ENCODE assay signal across 19 cellular contexts in the genomic region with DNA sequence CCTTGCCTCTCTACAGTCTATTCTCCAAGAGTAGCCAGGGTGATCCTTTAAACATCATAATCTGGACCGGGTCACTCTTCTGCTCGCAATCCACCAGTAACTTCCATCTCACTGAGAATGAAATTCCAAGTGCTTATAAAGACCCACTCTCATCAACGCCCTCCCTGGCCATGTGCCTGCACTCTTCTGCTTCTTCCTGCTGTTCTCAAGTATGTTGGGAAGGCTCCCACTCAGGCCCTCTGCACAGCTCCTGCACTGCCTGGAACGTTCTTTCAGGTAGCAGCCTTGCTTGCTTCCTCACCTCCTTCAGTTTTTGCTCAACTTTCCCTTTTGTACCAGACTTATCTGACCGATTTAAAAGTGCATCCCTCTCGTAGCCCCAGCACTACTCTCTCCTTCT. TPM values are rescaled to one million over a fixed set of nuclear protein-coding genes. Genes with fewer than 3 reads are reported as not detected.
DNase-seq lines count a peak whose midpoint lies in the region; ATAC-seq, FAIRE-seq and TF ChIP-seq lines count a peak whose summit lies in the region.
"Had no signal": no experiment of that assay in that cellular context is flagged by ENCODE, and none has a peak within 500 bp of the region (broad histone marks: within the 10 kb centered on the region; RNA-seq: fewer than 3 reads in every experiment).

No MANE protein-coding gene starts in this region.

- ATAC-seq in activated CD4-positive, alpha-beta T cell treated with anti-CD3 and anti-CD28 coated beads for 36 hours: no peak
- ATAC-seq in T-helper 17 cell (no peak), GM21825 (IDR thresholded peaks at IDR 0.05; ENCODE audit: unreplicated experiment) (no peak)
- ATAC-seq: PC-3 had no signal

- no peaks in the 10 kb centered on the region for H3K27me3 Mint-ChIP-seq in activated CD4-positive, alpha-beta T cell treated with anti-CD3 and anti-CD28 coated beads for 36 hours
- H3K27me3 Mint-ChIP-seq in T-helper 17 cell: no peaks in the 10 kb centered on the region
- H3K27me3 Mint-ChIP-seq in brain: no peaks in the 10 kb centered on the region

- no peaks in the 10 kb centered on the region for H3K27me3 ChIP-seq in spleen (replicated peaks in 1 of 7)
- H3K27me3 ChIP-seq: ascending aorta, SJCRH30 had no signal

- intact Hi-C loops in activated CD4-positive, alpha-beta T cell treated with anti-CD3 and anti-CD28 coated beads for 36 hours (cut with DNase I, micrococcal nuclease): loop anchor here in 1 of 2 experiments (10.0 kb wide), 1 partner anchor 110 kb away; no protein-coding TSS in a partner anchor
- intact Hi-C loops in spleen (cut with DNase I; ENCODE audit: low total_unique reads): no loop called here

- peak overlapping the region in 4 of 8 donors; percentile 31 to 56 (median 42) for H3K27ac ChIP-seq in spleen
- H3K27ac ChIP-seq: ascending aorta, SJCRH30 had no signal

- no peak for TF ChIP-seq CTCF in brain (conservative IDR thresholded peaks at IDR 0.05)
- TF ChIP-seq CTCF in spleen (IDR thresholded peaks at IDR 0.05 in 8 of 11, conservative IDR thresholded peaks at IDR 0.05 in 3 of 11): no peak

- WGBS in spleen, 5 donors: 73 to 88% (median 80%) methylated on average over 6 of the region's 6 CpGs

- H3K36me3 Mint-ChIP-seq in activated CD4-positive, alpha-beta T cell treated with anti-CD3 and anti-CD28 coated beads for 36 hours (ENCODE audit: low read depth): peaks cover 48% of the 10 kb centered on the region
- H3K36me3 Mint-ChIP-seq in T-helper 17 cell (ENCODE audit: low read depth) (peaks cover 19% of the 10 kb centered on the region), brain (peaks cover 58% of the 10 kb centered on the region)

- no peaks in the 10 kb centered on the region for H3K9me3 ChIP-seq in T-helper 17 cell (ENCODE audit: control insufficient read depth, low read length, poor library complexity, severe bottlenecking)
- H3K9me3 ChIP-seq in spleen: no peaks in the 10 kb centered on the region
- H3K9me3 ChIP-seq: ascending aorta, SJCRH30 had no signal

- no peak overlapping the region for H3K4me3 Mint-ChIP-seq in activated CD4-positive, alpha-beta T cell treated with anti-CD3 and anti-CD28 coated beads for 36 hours
- peak overlapping the region; percentile 55 for H3K4me3 Mint-ChIP-seq in T-helper 17 cell
- no peak overlapping the region for H3K4me3 Mint-ChIP-seq in brain

- peaks cover 0 to 99% (median 54%) of the 10 kb centered on the region in 6 donors for H3K36me3 ChIP-seq in spleen

- TF ChIP-seq POLR2A in spleen (IDR thresholded peaks at IDR 0.05): no peak

- peaks cover 0 to 32% (median 20%) of the 10 kb centered on the region in 6 donors for H3K4me1 ChIP-seq in spleen

- POLR2A ChIA-PET in activated CD4-positive, alpha-beta T cell treated with anti-CD3 and anti-CD28 coated beads for 36 hours (lab: Charles Lee): no interaction called here

- no peak for FAIRE-seq in urothelium cell line (lab: Jason Lieb, UNC)
- FAIRE-seq: HepG2 had no signal

- peak overlapping the region; percentile 44 for H3K27ac Mint-ChIP-seq in activated CD4-positive, alpha-beta T cell treated with anti-CD3 and anti-CD28 coated beads for 36 hours
- peak overlapping the region; percentile 96 for H3K27ac Mint-ChIP-seq in T-helper 17 cell
- H3K27ac Mint-ChIP-seq in brain: peak overlapping the region in 3 of 5 experiments; percentile 9 to 35 (median 20)

- H3K4me3 ChIP-seq in spleen: no peak overlapping the region
- H3K4me3 ChIP-seq: ascending aorta, SJCRH30 had no signal

- no peaks in the 10 kb centered on the region for H3K9me3 Mint-ChIP-seq in activated CD4-positive, alpha-beta T cell treated with anti-CD3 and anti-CD28 coated beads for 36 hours (ENCODE audit: low read depth)
- H3K9me3 Mint-ChIP-seq in brain: no peaks in the 10 kb centered on the region

- H3K4me1 Mint-ChIP-seq in activated CD4-positive, alpha-beta T cell treated with anti-CD3 and anti-CD28 coated beads for 36 hours: peaks cover 46% of the 10 kb centered on the region
- peaks cover 32% of the 10 kb centered on the region for H3K4me1 Mint-ChIP-seq in T-helper 17 cell
- no peaks in the 10 kb centered on the region for H3K4me1 Mint-ChIP-seq in brain

- DNase-seq in activated CD4-positive, alpha-beta T cell treated with anti-CD3 and anti-CD28 coated beads for 36 hours: no peak
- no peak for DNase-seq in activated CD4-positive, alpha-beta T cell treated with anti-CD3 and anti-CD28 coated beads for 48 hours
- DNase-seq in T-helper 17 cell (no peak), spleen (peak; percentile 44), urothelium cell line (ENCODE audit: low spot score) (no peak), midbrain (lab: John Stamatoyannopoulos, UW) (no peak)
- DNase-seq: activated CD4-positive, alpha-beta T cell treated with anti-CD3 and anti-CD28 coated beads for 4 hours; DMS53; islet precursor cell; NCI-H1436; NCI-H774; SJCRH30; stimulated activated CD4-positive, alpha-beta T cell treated with anti-CD3 and anti-CD28 coated beads, Interleukin-2, amount 100 ng/mL, for 48 hours; T1000 had no signal

- CTCF ChIA-PET in activated CD4-positive, alpha-beta T cell treated with anti-CD3 and anti-CD28 coated beads for 36 hours (lab: Charles Lee): interaction anchor here (1.0 to 14.5 kb wide), 3 partner anchors 15 to 342 kb away, joined by 3 to 304 read pairs (median 44); no protein-coding TSS in a partner anchor

RNA-seq across cellular contexts. Expression of a gene that starts 44.4 kb away (rescaled TPM):
- total RNA-seq in activated CD4-positive, alpha-beta T cell treated with anti-CD3 and anti-CD28 coated beads for 36 hours: 100 to 1,000 TPM in 1 of 2 experiments, 10 to 100 TPM in 1; 87.7 to 104 TPM
- total RNA-seq in T-helper 17 cell (10 to 100 TPM; 74.2 to 83.4 TPM), spleen (10 to 100 TPM; 47.4 to 69.7 (median 59.1) TPM)
- polyA plus RNA-seq in brain (ENCODE audit: insufficient read depth, low read depth, low replicate concordance) (65.3 TPM), spleen (10 to 100 TPM; 39.2 to 50.5 (median 47.2) TPM)

RNA-seq across cellular contexts. Expression of a gene that starts 58.0 kb away (rescaled TPM):
- total RNA-seq in activated CD4-positive, alpha-beta T cell treated with anti-CD3 and anti-CD28 coated beads for 36 hours: 10 to 100 TPM; 51.8 to 85.3 TPM
- total RNA-seq in T-helper 17 cell (100 to 1,000 TPM; 187 to 203 TPM), spleen (100 to 1,000 TPM in 5 of 7 donors, 10 to 100 TPM in 2; 68.6 to 158 (median 126) TPM)
- polyA plus RNA-seq in brain (ENCODE audit: insufficient read depth, low read depth, low replicate concordance) (0.66 TPM), spleen (10 to 100 TPM in 2 of 3 donors, 1 to 10 TPM in 1; 9.8 to 32.3 (median 16.3) TPM)

Comparison
In these comparisons a context has a peak if more than half of its experiments do, and no peak if none do; other contexts are left out.
1. H3K27ac Mint-ChIP-seq: peak in every context shown above with its lines; median percentile 96 in T-helper 17 cell; 44 in activated CD4-positive, alpha-beta T cell treated with anti-CD3 and anti-CD28 coated beads for 36 hours; 20 in brain.